Comparison of ENCODE assay signal across 9 cellular contexts in genomic region chr1:11691302-11691914, GRCh38. TPM values are rescaled to one million over a fixed set of nuclear protein-coding genes. Genes with fewer than 3 reads are reported as not detected.
DNase-seq lines count a peak whose midpoint lies in the region; ATAC-seq and TF ChIP-seq lines count a peak whose summit lies in the region.
"Had no signal": no experiment of that assay in that cellular context is flagged by ENCODE, and none has a peak within 500 bp of the region (broad histone marks: within the 10 kb centered on the region; RNA-seq: fewer than 3 reads in every experiment).

Gene DRAXIN, plus strand, starts transcription at chr1:11691710. Its CDS starts 14,549 bp downstream, at chr1:11706259.

- DNase-seq in T-helper 1 cell (no peak), SK-N-MC (ENCODE audit: low read depth, low spot score) (no peak), foreskin keratinocyte (peak in 1 of 2 donors; percentile 2), putamen (ENCODE audit: low spot score) (no peak), LoVo (ENCODE audit: low spot score) (no peak)
- no peak for DNase-seq in stimulated activated naive B cell treated with anti-CD40 and anti-IgM and Interleukin-4, amounts not matched to agents 10 μg/mL and 1 μg/mL and 100 μg/mL, for 72 hours
- DNase-seq: NCI-H1048 had no signal

- no peak within 1 kb of the TSS for H3K27ac ChIP-seq in SK-N-MC
- no peak within 1 kb of the TSS for H3K27ac ChIP-seq in foreskin keratinocyte

- H3K36me3 Mint-ChIP-seq in T-helper 1 cell treated with Interleukin-12 subunit alpha and Interleukin-12 subunit beta and Interleukin-4 antibody, amounts not matched to agents 30 μg/mL and 1 μg/mL, for 36 hours (ENCODE audit: low read depth), result no peaks in the 10 kb centered on the region
- H3K36me3 Mint-ChIP-seq in stimulated activated naive B cell treated with anti-CD40 and anti-IgM and Interleukin-4, amounts not matched to agents 10 μg/mL and 1 μg/mL and 100 μg/mL, for 72 hours, result no peaks in the 10 kb centered on the region

- no peak within 1 kb of the TSS for H3K27ac Mint-ChIP-seq in T-helper 1 cell treated with Interleukin-12 subunit alpha and Interleukin-12 subunit beta and Interleukin-4 antibody, amounts not matched to agents 30 μg/mL and 1 μg/mL, for 36 hours
- H3K27ac Mint-ChIP-seq in stimulated activated naive B cell treated with anti-CD40 and anti-IgM and Interleukin-4, amounts not matched to agents 10 μg/mL and 1 μg/mL and 100 μg/mL, for 72 hours, result peak within 1 kb of the TSS; percentile 84

- peaks cover 84% of the 10 kb centered on the region for H3K27me3 ChIP-seq in foreskin keratinocyte

- peak within 1 kb of the TSS; percentile 72 for H3K4me3 ChIP-seq in SK-N-MC

- ATAC-seq in foreskin keratinocyte, result peak; percentile 4
- ATAC-seq in stimulated activated naive B cell treated with anti-CD40 and anti-IgM and Interleukin-4, amounts not matched to agents 10 μg/mL and 1 μg/mL and 100 μg/mL, for 72 hours (replicated peaks), result peak; percentile 24 to 46
- ATAC-seq in HG02973 (IDR thresholded peaks at IDR 0.05; ENCODE audit: unreplicated experiment), result no peak

- no peaks in the 10 kb centered on the region for H3K36me3 ChIP-seq in SK-N-MC (ENCODE audit: insufficient read depth, low read length)

- peak within 1 kb of the TSS; percentile 51 for H3K9ac ChIP-seq in SK-N-MC (ENCODE audit: insufficient read length)

- peak within 1 kb of the TSS; percentile 50 for H3K4me3 Mint-ChIP-seq in T-helper 1 cell treated with Interleukin-12 subunit alpha and Interleukin-12 subunit beta and Interleukin-4 antibody, amounts not matched to agents 30 μg/mL and 1 μg/mL, for 36 hours
- H3K4me3 Mint-ChIP-seq in stimulated activated naive B cell treated with anti-CD40 and anti-IgM and Interleukin-4, amounts not matched to agents 10 μg/mL and 1 μg/mL and 100 μg/mL, for 72 hours, result peak within 1 kb of the TSS; percentile 83 to 86

- no peaks in the 10 kb centered on the region for H3K9me3 ChIP-seq in SK-N-MC (ENCODE audit: low read depth, low read length)

- no peak for TF ChIP-seq CTCF in foreskin keratinocyte (conservative IDR thresholded peaks at IDR 0.05)

- no peaks in the 10 kb centered on the region for H3K4me1 ChIP-seq in foreskin keratinocyte

- peaks cover 54% of the 10 kb centered on the region for H3K27me3 Mint-ChIP-seq in T-helper 1 cell treated with Interleukin-12 subunit alpha and Interleukin-12 subunit beta and Interleukin-4 antibody, amounts not matched to agents 30 μg/mL and 1 μg/mL, for 36 hours (ENCODE audit: low read depth)
- H3K27me3 Mint-ChIP-seq in stimulated activated naive B cell treated with anti-CD40 and anti-IgM and Interleukin-4, amounts not matched to agents 10 μg/mL and 1 μg/mL and 100 μg/mL, for 72 hours, result peaks cover 42 to 48% of the 10 kb centered on the region in 2 donors

- H3K9me3 Mint-ChIP-seq in T-helper 1 cell treated with Interleukin-12 subunit alpha and Interleukin-12 subunit beta and Interleukin-4 antibody, amounts not matched to agents 30 μg/mL and 1 μg/mL, for 36 hours, result no peaks in the 10 kb centered on the region
- H3K9me3 Mint-ChIP-seq in stimulated activated naive B cell treated with anti-CD40 and anti-IgM and Interleukin-4, amounts not matched to agents 10 μg/mL and 1 μg/mL and 100 μg/mL, for 72 hours, result no peaks in the 10 kb centered on the region

- H3K4me1 Mint-ChIP-seq in T-helper 1 cell treated with Interleukin-12 subunit alpha and Interleukin-12 subunit beta and Interleukin-4 antibody, amounts not matched to agents 30 μg/mL and 1 μg/mL, for 36 hours (ENCODE audit: low read depth), result peaks cover 13% of the 10 kb centered on the region
- peaks cover 17 to 26% of the 10 kb centered on the region in 2 donors for H3K4me1 Mint-ChIP-seq in stimulated activated naive B cell treated with anti-CD40 and anti-IgM and Interleukin-4, amounts not matched to agents 10 μg/mL and 1 μg/mL and 100 μg/mL, for 72 hours

RNA-seq across cellular contexts. Expression of gene DRAXIN, which starts in this region (rescaled TPM):
- total RNA-seq in foreskin keratinocyte, result not detected in 2 replicates
- polyA plus RNA-seq in foreskin keratinocyte, result not detected in 2 replicates

Comparison
In these comparisons a context has a peak if more than half of its experiments do, and no peak if none do; other contexts are left out.
1. Peak in ATAC-seq in foreskin keratinocyte; RNA of the gene not detected or under 1 TPM.